8 cellular contexts compared by ENCODE assay signal in genomic region chr2:176454893-176455810, GRCh38.
A peak's percentile ranks its signal among the peaks of the same experiment; 100 is the strongest.
DNase-seq lines count a peak whose midpoint lies in the region; ATAC-seq and TF ChIP-seq lines count a peak whose summit lies in the region.

No MANE protein-coding gene starts in this region.

- TF ChIP-seq CTCF in C4-2B (conservative IDR thresholded peaks at IDR 0.05) (peak; percentile 84), heart right ventricle (IDR thresholded peaks at IDR 0.05) (peak; percentile 81 to 97 (median 93)), vagina (IDR thresholded peaks at IDR 0.05) (peak; percentile 65 to 81 (median 76))

- peaks cover 2% of the 10 kb centered on the region for H3K4me1 Mint-ChIP-seq in activated naive CD8-positive, alpha-beta T cell treated with anti-CD3 and anti-CD28 coated beads, Interleukin-2, amount 10 ng/mL, durations not matched to agents 7 days and 5 days

- DNase-seq in NCI-H1048 (lab: John Stamatoyannopoulos, UW) (peak; percentile 47), SKM-1 (lab: John Stamatoyannopoulos, UW; ENCODE audit: unreplicated experiment) (peak; percentile 44), heart right ventricle (peak; percentile 81 to 84), putamen (ENCODE audit: low spot score) (peak; percentile 58), vagina (ENCODE audit: extremely low spot score in 2 of 2) (no peak)
- DNase-seq in activated naive CD8-positive, alpha-beta T cell treated with anti-CD3 and anti-CD28 coated beads, Interleukin-2, amount 10 ng/mL, durations not matched to agents 7 days and 5 days, result peak; percentile 83

- H3K4me1 ChIP-seq in heart right ventricle (peaks cover 0 to 21% (median 3%) of the 10 kb centered on the region in 9 donors), vagina (peaks cover 9% of the 10 kb centered on the region)

- TF ChIP-seq POLR2A in vagina (IDR thresholded peaks at IDR 0.05), result no peak

- WGBS in heart right ventricle, 2 donors, result 15 to 16% methylated on average over 11 of the region's 11 CpGs

- no peak overlapping the region for H3K27ac Mint-ChIP-seq in activated naive CD8-positive, alpha-beta T cell treated with anti-CD3 and anti-CD28 coated beads, Interleukin-2, amount 10 ng/mL, durations not matched to agents 7 days and 5 days

- H3K4me3 ChIP-seq in heart right ventricle, result no peak overlapping the region
- no peak overlapping the region for H3K4me3 ChIP-seq in vagina

- peak; percentile 69 for ATAC-seq in GM21447 (IDR thresholded peaks at IDR 0.05; ENCODE audit: unreplicated experiment)
- peak; percentile 42 for ATAC-seq in activated naive CD8-positive, alpha-beta T cell treated with anti-CD3 and anti-CD28 coated beads, Interleukin-2, amount 10 ng/mL, durations not matched to agents 7 days and 5 days (ENCODE audit: low read depth)
- ATAC-seq in heart right ventricle, result peak in 7 of 8 donors; percentile 34 to 78 (median 55)

- POLR2A ChIA-PET in activated naive CD8-positive, alpha-beta T cell treated with anti-CD3 and anti-CD28 coated beads, Interleukin-2, amount 10 ng/mL, durations not matched to agents 7 days and 5 days (lab: Charles Lee), result interaction anchor here (0.5 to 1.3 kb wide), 6 partner anchors 18 to 315 kb away, joined by 3 to 6 read pairs (median 4); partner anchors contain the start of gene MTX2

- no peaks in the 10 kb centered on the region for H3K9me3 Mint-ChIP-seq in activated naive CD8-positive, alpha-beta T cell treated with anti-CD3 and anti-CD28 coated beads, Interleukin-2, amount 10 ng/mL, durations not matched to agents 7 days and 5 days

- no peaks in the 10 kb centered on the region for H3K9me3 ChIP-seq in heart right ventricle
- no peaks in the 10 kb centered on the region for H3K9me3 ChIP-seq in vagina

- intact Hi-C loops in heart right ventricle (cut with DNase I) (loop anchor here (1.0 to 10.0 kb wide), 12 partner anchors 97 to 323 kb away; no protein-coding TSS in a partner anchor), vagina (cut with DNase I) (loop anchor here (5.0 to 10.0 kb wide), 3 partner anchors 97 to 313 kb away; no protein-coding TSS in a partner anchor)

- H3K36me3 ChIP-seq in heart right ventricle (no peaks in the 10 kb centered on the region), vagina (no peaks in the 10 kb centered on the region)

- no peaks in the 10 kb centered on the region for H3K36me3 Mint-ChIP-seq in activated naive CD8-positive, alpha-beta T cell treated with anti-CD3 and anti-CD28 coated beads, Interleukin-2, amount 10 ng/mL, durations not matched to agents 7 days and 5 days

- H3K27me3 ChIP-seq in heart right ventricle (peaks cover 0 to 64% (median 10%) of the 10 kb centered on the region in 7 donors), vagina (no peaks in the 10 kb centered on the region)

- H3K27me3 Mint-ChIP-seq in activated naive CD8-positive, alpha-beta T cell treated with anti-CD3 and anti-CD28 coated beads, Interleukin-2, amount 10 ng/mL, durations not matched to agents 7 days and 5 days, result peaks cover 18% of the 10 kb centered on the region

- H3K4me3 Mint-ChIP-seq in activated naive CD8-positive, alpha-beta T cell treated with anti-CD3 and anti-CD28 coated beads, Interleukin-2, amount 10 ng/mL, durations not matched to agents 7 days and 5 days, result no peak overlapping the region

- no peak overlapping the region for H3K27ac ChIP-seq in C4-2B
- H3K27ac ChIP-seq in heart right ventricle, result peak overlapping the region in 6 of 10 donors; percentile 23 to 63 (median 45)
- peak overlapping the region; percentile 19 for H3K27ac ChIP-seq in vagina

Comparison
In these comparisons a context has a peak if more than half of its experiments do, and no peak if none do; other contexts are left out.
1. DNase-seq: peak in NCI-H1048 (single experiment), SKM-1 (single experiment), activated naive CD8-positive, alpha-beta T cell treated with anti-CD3 and anti-CD28 coated beads, Interleukin-2, amount 10 ng/mL, durations not matched to agents 7 days and 5 days (single experiment), heart right ventricle (2 of 2) and putamen (single experiment); none in vagina (0 of 2).
2. Peak in every context shown above with its lines, with median percentiles within 50 percentile points of each other: CTCF ChIP-seq and ATAC-seq.